ENCODE assay signal across 15 cellular contexts in genomic region chr6:144244688-144245087, GRCh38.
"Had no signal": no experiment of that assay in that cellular context is flagged by ENCODE, and none has a peak within 500 bp of the region (broad histone marks: within the 10 kb centered on the region; RNA-seq: fewer than 3 reads in every experiment).

No MANE protein-coding gene starts in this region.

- ATAC-seq: left lobe of liver; mucosa of descending colon; naive thymus-derived CD4-positive, alpha-beta T cell; stimulated activated effector memory CD8-positive, alpha-beta T cell treated with anti-CD3 and anti-CD28 coated beads, Interleukin-12 subunit alpha, Interleukin-12 subunit beta, amount 100 ng/mL, for 72 hours had no signal

- H3K79me2 ChIP-seq: parathyroid adenoma had no signal

- H3K4me3 ChIP-seq: ascending aorta, breast epithelium, mucosa of descending colon, thoracic aorta, uterus had no signal

- H3K4me1 ChIP-seq: breast epithelium, parathyroid adenoma, uterus had no signal

- H3K36me3 ChIP-seq: ascending aorta, breast epithelium, neutrophil, thoracic aorta, uterus had no signal

- H3K9me3 ChIP-seq: ascending aorta, breast epithelium, mucosa of descending colon, neutrophil, thoracic aorta, uterus had no signal

- DNase-seq: activated CD4-positive, alpha-beta T cell treated with anti-CD3 and anti-CD28 coated beads, Interleukin-2, amount 50 U/mL, for 4 hours; activated CD4-positive, CD25-positive, alpha-beta regulatory T cell treated with anti-CD3 and anti-CD28 coated beads, Interleukin-2, amount 50 U/mL, for 72 hours; activated naive CD4-positive, alpha-beta T cell treated with anti-CD3 and anti-CD28 coated beads for 36 hours; dermis blood vessel endothelial cell; erythroblast; naive thymus-derived CD4-positive, alpha-beta T cell; uterus had no signal

- H2AFZ ChIP-seq: parathyroid adenoma had no signal

- H3K9ac ChIP-seq: parathyroid adenoma had no signal

- H3K27me3 ChIP-seq: ascending aorta, breast epithelium, neutrophil, uterus had no signal

- H3K27ac ChIP-seq: ascending aorta, breast epithelium, neutrophil, parathyroid adenoma, thoracic aorta, uterus had no signal
